In genomic region chr13:51879133-51879532, GRCh38 we compare ENCODE assay signal across 20 cellular contexts. TPM values are rescaled to one million over a fixed set of nuclear protein-coding genes. Genes with fewer than 3 reads are reported as not detected.
DNase-seq lines count a peak whose midpoint lies in the region; ATAC-seq and TF ChIP-seq lines count a peak whose summit lies in the region.
"Had no signal": no experiment of that assay in that cellular context is flagged by ENCODE, and none has a peak within 500 bp of the region (broad histone marks: within the 10 kb centered on the region; RNA-seq: fewer than 3 reads in every experiment).

No MANE protein-coding gene starts in this region.

- no peaks in the 10 kb centered on the region for H4K20me1 ChIP-seq in OCI-LY7 (ENCODE audit: insufficient read depth, low read length)
- H4K20me1 ChIP-seq: BLaER1 treated with 17β-estradiol and CSF1 and Interleukin-3, amounts not matched to agents 10 nM and 100 nM had no signal

- peaks cover 10% of the 10 kb centered on the region; the same call in 1 of the 2 replicates for H3K9me3 ChIP-seq in OCI-LY7 (ENCODE audit: low read length)
- H3K9me3 ChIP-seq in CD4-positive, alpha-beta memory T cell (ENCODE audit: control insufficient read depth in 1 of 2, low read length in 2 of 2), result no peaks in the 10 kb centered on the region

- CTCF ChIA-PET in OCI-LY7 (lab: Charles Lee; ENCODE audit: unreplicated experiment), result no interaction called here
- CTCF ChIA-PET in CD4-positive, alpha-beta memory T cell (lab: Charles Lee; ENCODE audit: partially characterized antibody), result no interaction called here

- POLR2A ChIA-PET in OCI-LY7 (lab: Charles Lee), result no interaction called here
- POLR2A ChIA-PET in CD4-positive, alpha-beta memory T cell (lab: Charles Lee; ENCODE audit: partially characterized antibody), result no interaction called here

- intact Hi-C loops in OCI-LY7 (cut with micrococcal nuclease; ENCODE audit: unreplicated experiment), result no loop called here
- intact Hi-C loops in CD4-positive, alpha-beta memory T cell (cut with micrococcal nuclease), result no loop called here

- H3K36me3 ChIP-seq in OCI-LY7 (ENCODE audit: insufficient read depth, low read length), result no peaks in the 10 kb centered on the region
- H3K36me3 ChIP-seq in CD4-positive, alpha-beta memory T cell (ENCODE audit: insufficient read depth, low read length), result no peaks in the 10 kb centered on the region

- no peak overlapping the region for H2AFZ ChIP-seq in OCI-LY7 (ENCODE audit: low read length)

- no peak for TF ChIP-seq CTCF in OCI-LY7 (conservative IDR thresholded peaks at IDR 0.05; ENCODE audit: low read length)

- H3K4me1 ChIP-seq in OCI-LY7 (ENCODE audit: insufficient read depth, low read length, poor library complexity, severe bottlenecking), result no peaks in the 10 kb centered on the region
- H3K4me1 ChIP-seq in CD4-positive, alpha-beta memory T cell (ENCODE audit: insufficient read depth, low read length), result no peaks in the 10 kb centered on the region

- no peaks in the 10 kb centered on the region for H3K9me2 ChIP-seq in OCI-LY7 (ENCODE audit: insufficient read depth, low read length)

- no peak overlapping the region for H3K4me2 ChIP-seq in OCI-LY7 (ENCODE audit: low read length)

- peaks cover 8% of the 10 kb centered on the region for H3K27me3 Mint-ChIP-seq in activated T-cell treated with anti-CD3 and anti-CD28 coated beads, Interleukin-2, amount 50 U/mL, for 72 hours (ENCODE audit: low read depth)
- peaks cover 2% of the 10 kb centered on the region for H3K27me3 Mint-ChIP-seq in activated T-cell treated with anti-CD3 and anti-CD28 coated beads, Interleukin-2, amount 50 U/mL, for 4 hours (ENCODE audit: low read depth)
- peaks cover 5 to 9% of the 10 kb centered on the region in 2 donors for H3K27me3 Mint-ChIP-seq in CD4-positive, alpha-beta memory T cell

- no TSS peak for BruUV-seq in OCI-LY7 (replicated peaks; lab: Mats Ljungman, UMichigan)

- ATAC-seq in activated T-cell treated with anti-CD3 and anti-CD28 coated beads, Interleukin-2, amount 50 U/mL, for 72 hours (replicated peaks in 1 of 2), result peak; percentile 66 to 85
- no peak for ATAC-seq in activated T-cell treated with anti-CD3 and anti-CD28 coated beads, Interleukin-2, amount 50 U/mL, for 4 hours
- ATAC-seq: PC-3, Right ventricle myocardium inferior had no signal

- no peaks in the 10 kb centered on the region for H3K79me2 ChIP-seq in OCI-LY7 (ENCODE audit: insufficient read depth, low read depth, low read length)

- no peak overlapping the region for H3K4me3 ChIP-seq in OCI-LY7 (ENCODE audit: low read depth, low read length, poor library complexity, severe bottlenecking)
- H3K4me3 ChIP-seq in CD4-positive, alpha-beta memory T cell (ENCODE audit: low read length in 2 of 2), result no peak overlapping the region
- H3K4me3 ChIP-seq: BLaER1 treated with 17β-estradiol and CSF1 and Interleukin-3, amounts not matched to agents 10 nM and 100 nM; SK-N-MC had no signal

- H3K36me3 Mint-ChIP-seq in activated T-cell treated with anti-CD3 and anti-CD28 coated beads, Interleukin-2, amount 50 U/mL, for 72 hours (ENCODE audit: insufficient read depth in 2 of 2), result peaks cover 0 to 3% of the 10 kb centered on the region in 2 donors
- no peaks in the 10 kb centered on the region for H3K36me3 Mint-ChIP-seq in activated T-cell treated with anti-CD3 and anti-CD28 coated beads, Interleukin-2, amount 50 U/mL, for 4 hours (ENCODE audit: insufficient read depth)
- peaks cover 1 to 4% of the 10 kb centered on the region in 2 donors for H3K36me3 Mint-ChIP-seq in CD4-positive, alpha-beta memory T cell

- H3K27me3 ChIP-seq in CD4-positive, alpha-beta memory T cell (ENCODE audit: insufficient read depth, low read length), result no peaks in the 10 kb centered on the region
- H3K27me3 ChIP-seq: BLaER1 treated with 17β-estradiol and CSF1 and Interleukin-3, amounts not matched to agents 10 nM and 100 nM had no signal

- no peak overlapping the region for H3K27ac ChIP-seq in OCI-LY7 (ENCODE audit: low read depth, low read length, poor library complexity, severe bottlenecking)
- no peak overlapping the region for H3K27ac ChIP-seq in CD4-positive, alpha-beta memory T cell (ENCODE audit: low read depth, low read length)
- H3K27ac ChIP-seq: BLaER1 treated with 17β-estradiol and CSF1 and Interleukin-3, amounts not matched to agents 10 nM and 100 nM; HL-60; SK-N-MC had no signal

- peaks cover 12% of the 10 kb centered on the region for H3K4me1 Mint-ChIP-seq in activated T-cell treated with anti-CD3 and anti-CD28 coated beads, Interleukin-2, amount 50 U/mL, for 72 hours (ENCODE audit: low read depth)
- H3K4me1 Mint-ChIP-seq in activated T-cell treated with anti-CD3 and anti-CD28 coated beads, Interleukin-2, amount 50 U/mL, for 4 hours (ENCODE audit: low read depth), result no peaks in the 10 kb centered on the region
- no peaks in the 10 kb centered on the region for H3K4me1 Mint-ChIP-seq in CD4-positive, alpha-beta memory T cell

- H3K4me3 Mint-ChIP-seq in activated T-cell treated with anti-CD3 and anti-CD28 coated beads, Interleukin-2, amount 50 U/mL, for 72 hours, result no peak overlapping the region
- no peak overlapping the region for H3K4me3 Mint-ChIP-seq in activated T-cell treated with anti-CD3 and anti-CD28 coated beads, Interleukin-2, amount 50 U/mL, for 4 hours
- H3K4me3 Mint-ChIP-seq in CD4-positive, alpha-beta memory T cell, result no peak overlapping the region

- DNase-seq in activated T-cell treated with anti-CD3 and anti-CD28 coated beads, Interleukin-2, amount 50 U/mL, for 72 hours, result no peak
- no peak for DNase-seq in activated T-cell treated with anti-CD3 and anti-CD28 coated beads, Interleukin-2, amount 50 U/mL, for 4 hours
- peak; percentile 6 for DNase-seq in OCI-LY7 (ENCODE audit: low spot score)
- DNase-seq in left kidney (ENCODE audit: low read depth, low spot score), result peak; percentile 47
- DNase-seq in CD4-positive, alpha-beta memory T cell, result no peak
- no peak for DNase-seq in D341Med (ENCODE audit: low spot score)
- no peak for DNase-seq in dedifferentiated amniotic fluid mesenchymal stem cell (ENCODE audit: extremely low spot score)
- no peak for DNase-seq in NCI-H128 (lab: John Stamatoyannopoulos, UW; ENCODE audit: unreplicated experiment)
- DNase-seq: 8988T, DMS153, GOT3, NCI-H1092 treated with DMSO at 0.1 percent for 48 hours, NCI-H187, NCI-H69, PC-3 had no signal

- H3K9me3 Mint-ChIP-seq in activated T-cell treated with anti-CD3 and anti-CD28 coated beads, Interleukin-2, amount 50 U/mL, for 72 hours, result peaks cover 2 to 5% of the 10 kb centered on the region in 2 donors
- H3K9me3 Mint-ChIP-seq in activated T-cell treated with anti-CD3 and anti-CD28 coated beads, Interleukin-2, amount 50 U/mL, for 4 hours, result no peaks in the 10 kb centered on the region
- H3K9me3 Mint-ChIP-seq in CD4-positive, alpha-beta memory T cell, result peaks cover 0 to 22% (median 9%) of the 10 kb centered on the region in 8 donors

- H3K27ac Mint-ChIP-seq in activated T-cell treated with anti-CD3 and anti-CD28 coated beads, Interleukin-2, amount 50 U/mL, for 72 hours, result no peak overlapping the region
- H3K27ac Mint-ChIP-seq in CD4-positive, alpha-beta memory T cell, result no peak overlapping the region

RNA-seq across cellular contexts. Expression of gene CCDC70, which starts 17.4 kb away (rescaled TPM):
- under 1 TPM in 1 of 2 donors, not detected in 1; 0.22 TPM for total RNA-seq in activated T-cell treated with anti-CD3 and anti-CD28 coated beads, Interleukin-2, amount 50 U/mL, for 72 hours
- total RNA-seq in activated T-cell treated with anti-CD3 and anti-CD28 coated beads, Interleukin-2, amount 50 U/mL, for 4 hours, result not detected
- total RNA-seq in OCI-LY7 (2014; rRNA removed; shearing (Covaris generic)), result not detected in 2 replicates
- not detected in 2 replicates for total RNA-seq in OCI-LY7 (2022)
- total RNA-seq in CD4-positive, alpha-beta memory T cell, result not detected
- polyA plus RNA-seq in CD4-positive, alpha-beta memory T cell, result not detected
- total RNA-seq: PC-3, Right ventricle myocardium inferior had no signal

RNA-seq across cellular contexts. Expression of gene TMEM272, which starts 34.2 kb away (rescaled TPM):
- under 1 TPM; 0.19 to 0.30 TPM for total RNA-seq in activated T-cell treated with anti-CD3 and anti-CD28 coated beads, Interleukin-2, amount 50 U/mL, for 72 hours
- under 1 TPM; 0.11 to 0.24 (median 0.18) TPM for total RNA-seq in activated T-cell treated with anti-CD3 and anti-CD28 coated beads, Interleukin-2, amount 50 U/mL, for 4 hours
- 0.41 and 0.75 TPM in 2 replicates for total RNA-seq in OCI-LY7 (2014; rRNA removed; shearing (Covaris generic))
- 0.46 and 0.90 TPM in 2 replicates for total RNA-seq in OCI-LY7 (2022)
- 1 to 10 TPM; 7.9 to 9.0 TPM for total RNA-seq in CD4-positive, alpha-beta memory T cell
- polyA plus RNA-seq in CD4-positive, alpha-beta memory T cell, result under 1 TPM in 1 of 2 donors, not detected in 1; 0.41 TPM
- total RNA-seq: M059J had no signal

Comparison
In these comparisons a context has a peak if more than half of its experiments do, and no peak if none do; other contexts are left out.
1. ATAC-seq: peak in activated T-cell treated with anti-CD3 and anti-CD28 coated beads, Interleukin-2, amount 50 U/mL, for 72 hours (2 of 2); none in activated T-cell treated with anti-CD3 and anti-CD28 coated beads, Interleukin-2, amount 50 U/mL, for 4 hours (0 of 2).
2. DNase-seq: peak in OCI-LY7 (single experiment) and left kidney (single experiment); none in activated T-cell treated with anti-CD3 and anti-CD28 coated beads, Interleukin-2, amount 50 U/mL, for 72 hours (0 of 2), activated T-cell treated with anti-CD3 and anti-CD28 coated beads, Interleukin-2, amount 50 U/mL, for 4 hours (single experiment), CD4-positive, alpha-beta memory T cell (0 of 5), D341Med (single experiment), dedifferentiated amniotic fluid mesenchymal stem cell (single experiment) and NCI-H128 (single experiment).
3. RNA of gene TMEM272, which starts 34.2 kb away (total RNA-seq): 7.9 to 9.0 TPM in CD4-positive, alpha-beta memory T cell; 0.41 to 0.90 TPM in OCI-LY7, 0.19 to 0.30 TPM in activated T-cell treated with anti-CD3 and anti-CD28 coated beads, Interleukin-2, amount 50 U/mL, for 72 hours and 0.11 to 0.24 TPM in activated T-cell treated with anti-CD3 and anti-CD28 coated beads, Interleukin-2, amount 50 U/mL, for 4 hours; every median in the first group is over 4 times any median in the second.